Comparison of ENCODE assay signal across 8 cellular contexts in genomic region chr4:93199492-93199891, GRCh38.
A peak's percentile ranks its signal among the peaks of the same experiment; 100 is the strongest.
DNase-seq lines count a peak whose midpoint lies in the region; ATAC-seq and TF ChIP-seq lines count a peak whose summit lies in the region.

No MANE protein-coding gene starts in this region.

- TF ChIP-seq POLR2A in body of pancreas (IDR thresholded peaks at IDR 0.05): no peak

- no peaks in the 10 kb centered on the region for H3K4me1 ChIP-seq in body of pancreas

- intact Hi-C loops in body of pancreas (cut with DNase I): no loop called here

- 22 to 35% methylated on average over 2 of the region's 2 CpGs for WGBS in body of pancreas, 2 donors

- DNase-seq in AG20443 (ENCODE audit: low spot score) (peak; percentile 66), HCEC 1CT (peak; percentile 2), NCI-H2171 (lab: John Stamatoyannopoulos, UW) (peak; percentile 59), body of pancreas (peak in 2 of 4 donors; percentile 2 to 5), left lobe of liver (ENCODE audit: low spot score) (no peak)
- DNase-seq in activated CD8-positive, alpha-beta memory T cell treated with anti-CD3 and anti-CD28 coated beads for 24 hours: no peak

- no peaks in the 10 kb centered on the region for H3K36me3 ChIP-seq in body of pancreas (replicated peaks in 1 of 2; ENCODE audit: insufficient read depth in 1 of 2, low read depth in 2 of 2)

- H3K27ac ChIP-seq in body of pancreas: no peak overlapping the region

- no peaks in the 10 kb centered on the region for H3K27me3 ChIP-seq in body of pancreas

- peak in 6 of 7 experiments; percentile 29 to 52 (median 48) for TF ChIP-seq CTCF in body of pancreas (IDR thresholded peaks at IDR 0.05)

- H3K9me3 ChIP-seq in body of pancreas: no peaks in the 10 kb centered on the region

- ATAC-seq in body of pancreas (peak; percentile 52), left lobe of liver (peak; percentile 93), HG02870 (IDR thresholded peaks at IDR 0.05; ENCODE audit: unreplicated experiment) (no peak), HG03039 (IDR thresholded peaks at IDR 0.05; ENCODE audit: unreplicated experiment) (no peak)

- no peak overlapping the region for H3K4me3 ChIP-seq in body of pancreas

Comparison
In these comparisons a context has a peak if more than half of its experiments do, and no peak if none do; other contexts are left out.
1. DNase-seq: peak in AG20443 (single experiment), HCEC 1CT (single experiment) and NCI-H2171 (single experiment); none in left lobe of liver (single experiment) and activated CD8-positive, alpha-beta memory T cell treated with anti-CD3 and anti-CD28 coated beads for 24 hours (single experiment).
2. ATAC-seq: peak in body of pancreas (single experiment) and left lobe of liver (single experiment); none in HG02870 (single experiment) and HG03039 (single experiment).